ENCODE assay signal across 18 cellular contexts in the genomic region with DNA sequence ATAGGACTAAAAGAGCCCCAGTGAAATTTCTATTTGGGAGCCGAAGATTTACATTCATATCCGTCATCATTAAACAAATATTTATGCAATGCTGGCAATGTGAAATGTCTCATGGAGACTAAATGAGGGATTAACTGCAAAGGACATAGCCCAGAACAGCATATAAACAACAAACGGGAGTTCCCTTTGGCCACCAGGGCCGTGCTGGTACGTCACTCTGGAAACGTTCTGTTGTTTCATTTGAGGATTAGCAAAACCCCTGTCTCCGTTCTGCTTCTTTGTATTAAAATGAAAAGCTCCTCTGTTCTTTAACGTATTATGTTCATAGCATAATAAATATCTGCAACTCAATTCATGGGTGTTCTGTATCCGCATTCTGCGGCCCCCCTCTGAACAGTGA.
A peak's percentile ranks its signal among the peaks of the same experiment; 100 is the strongest.
DNase-seq lines count a peak whose midpoint lies in the region; ATAC-seq and TF ChIP-seq lines count a peak whose summit lies in the region.
"Had no signal": no experiment of that assay in that cellular context is flagged by ENCODE, and none has a peak within 500 bp of the region (broad histone marks: within the 10 kb centered on the region; RNA-seq: fewer than 3 reads in every experiment).

No MANE protein-coding gene starts in this region.

- H3K4me1 ChIP-seq in mesenchymal stem cell (ENCODE audit: control insufficient read depth, insufficient read depth, low read depth, low read length) (no peaks in the 10 kb centered on the region), suprapubic skin (peaks cover 6% of the 10 kb centered on the region), right atrium auricular region (no peaks in the 10 kb centered on the region)

- no peak overlapping the region for H2BK15ac ChIP-seq in mesenchymal stem cell (ENCODE audit: low read depth, poor library complexity, severe bottlenecking)

- TF ChIP-seq CTCF in suprapubic skin (IDR thresholded peaks at IDR 0.05) (no peak), right atrium auricular region (IDR thresholded peaks at IDR 0.05) (no peak)

- H3K27me3 ChIP-seq in mesenchymal stem cell (ENCODE audit: control insufficient read depth in 1 of 2, insufficient read depth in 1 of 2, low read length in 2 of 2), result no peaks in the 10 kb centered on the region
- H3K27me3 ChIP-seq in suprapubic skin, result no peaks in the 10 kb centered on the region
- no peaks in the 10 kb centered on the region for H3K27me3 ChIP-seq in right atrium auricular region
- H3K27me3 ChIP-seq: foreskin keratinocyte, Peyer's patch had no signal

- H3K9ac ChIP-seq in mesenchymal stem cell (ENCODE audit: low read length), result no peak overlapping the region

- H3K23ac ChIP-seq in mesenchymal stem cell (ENCODE audit: low read length in 2 of 2), result no peak overlapping the region

- no peak overlapping the region for H2AK5ac ChIP-seq in mesenchymal stem cell (ENCODE audit: low read length, severe bottlenecking)

- H2BK12ac ChIP-seq in mesenchymal stem cell (ENCODE audit: low read length in 2 of 2), result no peak overlapping the region

- H3K36me3 ChIP-seq in mesenchymal stem cell (ENCODE audit: control insufficient read depth in 1 of 2, insufficient read depth in 2 of 2, low read depth in 1 of 2, low read length in 2 of 2) (no peaks in the 10 kb centered on the region), suprapubic skin (no peaks in the 10 kb centered on the region), right atrium auricular region (no peaks in the 10 kb centered on the region)
- H3K36me3 ChIP-seq: Peyer's patch had no signal

- TF ChIP-seq EP300 in suprapubic skin (IDR thresholded peaks at IDR 0.05), result peak; percentile 74

- no peak overlapping the region for H2AFZ ChIP-seq in mesenchymal stem cell (ENCODE audit: low read depth, low read length)

- TF ChIP-seq POLR2A in suprapubic skin (IDR thresholded peaks at IDR 0.05), result no peak

- H3K27ac ChIP-seq in mesenchymal stem cell (ENCODE audit: low read length, poor library complexity, severe bottlenecking) (no peak overlapping the region), suprapubic skin (no peak overlapping the region), right atrium auricular region (no peak overlapping the region)
- H3K27ac ChIP-seq: foreskin keratinocyte had no signal

- peak; percentile 46 for ATAC-seq in esophagus mucosa
- ATAC-seq in HG02642 (IDR thresholded peaks at IDR 0.05; ENCODE audit: poor library complexity, unreplicated experiment), result no peak
- ATAC-seq: activated naive CD4-positive, alpha-beta T cell treated with anti-CD3 and anti-CD28 coated beads, Interleukin-2, amount 50 U/mL, for 72 hours; foreskin keratinocyte had no signal

- no peak overlapping the region for H3K4me3 ChIP-seq in mesenchymal stem cell (ENCODE audit: insufficient read depth in 1 of 2, low read depth in 1 of 2, low read length in 2 of 2)
- H3K4me3 ChIP-seq in suprapubic skin, result no peak overlapping the region
- H3K4me3 ChIP-seq in right atrium auricular region, result no peak overlapping the region
- H3K4me3 ChIP-seq: Peyer's patch had no signal

- whole genome bisulfite sequencing in mesenchymal stem cell, result 45% methylated on average over 6 of the region's 10 CpGs
- WGBS in suprapubic skin, result 41% methylated on average over 10 of the region's 10 CpGs

- no peak overlapping the region for H3K18ac ChIP-seq in mesenchymal stem cell (ENCODE audit: low read depth in 1 of 2, low read length in 2 of 2)

- DNase-seq in DMS53 (lab: John Stamatoyannopoulos, UW), result peak; percentile 17
- no peak for DNase-seq in DMS53 treated with DMSO at 0.1 percent for 48 hours (lab: John Stamatoyannopoulos, UW; ENCODE audit: unreplicated experiment)
- peak; percentile 91 for DNase-seq in mesenchymal stem cell
- DNase-seq in suprapubic skin (ENCODE audit: low spot score in 2 of 2), result no peak
- DNase-seq in mucosa of gallbladder (ENCODE audit: low spot score), result no peak
- no peak for DNase-seq in right atrium auricular region (ENCODE audit: low spot score)
- DNase-seq: 8988T; activated T-cell treated with anti-CD3 and anti-CD28 coated beads for 4 hours; CD4-positive, alpha-beta T cell; foreskin keratinocyte; NCI-H187; NCI-H524 treated with DMSO at 0.1 percent for 48 hours; Peyer's patch; stimulated activated CD4-positive, alpha-beta T cell treated with anti-CD3 and anti-CD28 coated beads, Interleukin-4, amount 100 ng/mL, for 1 hour; T-helper 1 cell had no signal

- H3K4me2 ChIP-seq in mesenchymal stem cell (ENCODE audit: low read length, poor library complexity, severe bottlenecking), result no peak overlapping the region

- H3K4ac ChIP-seq in mesenchymal stem cell (ENCODE audit: low read depth in 1 of 2, low read length in 2 of 2), result no peak overlapping the region

- H3K9me3 ChIP-seq in mesenchymal stem cell (ENCODE audit: control insufficient read depth, low read length) (no peaks in the 10 kb centered on the region), suprapubic skin (no peaks in the 10 kb centered on the region), right atrium auricular region (no peaks in the 10 kb centered on the region)
- H3K9me3 ChIP-seq: Peyer's patch had no signal

- H4K91ac ChIP-seq in mesenchymal stem cell (ENCODE audit: low read length), result no peak overlapping the region

- no peak overlapping the region for H2BK120ac ChIP-seq in mesenchymal stem cell (ENCODE audit: low read depth, low read length)

- no peaks in the 10 kb centered on the region for H3K79me1 ChIP-seq in mesenchymal stem cell (replicated peaks; ENCODE audit: low read length, poor library complexity, severe bottlenecking)

- no peak overlapping the region for H2BK5ac ChIP-seq in mesenchymal stem cell (ENCODE audit: low read depth, low read length, poor library complexity, severe bottlenecking)

- H4K8ac ChIP-seq in mesenchymal stem cell (ENCODE audit: low read length), result no peak overlapping the region

- no peak overlapping the region for H3K14ac ChIP-seq in mesenchymal stem cell (ENCODE audit: low read length in 2 of 2)

Comparison
In these comparisons a context has a peak if more than half of its experiments do, and no peak if none do; other contexts are left out.
1. DNase-seq: peak in DMS53 (single experiment) and mesenchymal stem cell (single experiment); none in DMS53 treated with DMSO at 0.1 percent for 48 hours (single experiment), suprapubic skin (0 of 2), mucosa of gallbladder (single experiment) and right atrium auricular region (single experiment).